ENCODE assay signal across 9 cellular contexts in genomic region chr15:58627706-58628105, GRCh38.
A peak's percentile ranks its signal among the peaks of the same experiment; 100 is the strongest.
DNase-seq lines count a peak whose midpoint lies in the region; ATAC-seq and TF ChIP-seq lines count a peak whose summit lies in the region.
"Had no signal": no experiment of that assay in that cellular context is flagged by ENCODE, and none has a peak within 500 bp of the region (broad histone marks: within the 10 kb centered on the region; RNA-seq: fewer than 3 reads in every experiment).

No MANE protein-coding gene starts in this region.

- H3K9me3 ChIP-seq in muscle layer of duodenum (ENCODE audit: control insufficient read depth in 1 of 2, low read length in 2 of 2) (no peaks in the 10 kb centered on the region), uterus (no peaks in the 10 kb centered on the region)

- DNase-seq in Right ventricle myocardium inferior (ENCODE audit: missing footprints) (no peak), left cardiac atrium (no peak), cerebellar cortex (ENCODE audit: low spot score) (peak; percentile 25), uterus (no peak), dedifferentiated amniotic fluid mesenchymal stem cell (ENCODE audit: extremely low spot score) (no peak), G401 (ENCODE audit: low spot score) (no peak)
- DNase-seq: KG1 had no signal

- H3K4me1 ChIP-seq in muscle layer of duodenum (ENCODE audit: control insufficient read depth in 1 of 2, insufficient read depth in 2 of 2, low read length in 2 of 2) (peaks cover 5 to 11% of the 10 kb centered on the region in 2 donors), uterus (peaks cover 0 to 6% of the 10 kb centered on the region in 2 donors)

- peak; percentile 40 for ATAC-seq in Right ventricle myocardium inferior
- no peak for ATAC-seq in left cardiac atrium
- no peak for ATAC-seq in HG03108 (IDR thresholded peaks at IDR 0.05; ENCODE audit: unreplicated experiment)

- TF ChIP-seq CTCF in uterus (IDR thresholded peaks at IDR 0.05), result no peak

- intact Hi-C loops in Right ventricle myocardium inferior (cut with DNase I) (no loop called here), left cardiac atrium (cut with DNase I) (loop anchor here in 1 of 2 donors (10.0 kb wide), 1 partner anchor 183 kb away; no protein-coding TSS in a partner anchor), uterus (cut with DNase I; ENCODE audit: low total_unique reads) (no loop called here)

- no peak for TF ChIP-seq POLR2A in uterus (IDR thresholded peaks at IDR 0.05)

- no peak overlapping the region for H3K4me3 ChIP-seq in muscle layer of duodenum (ENCODE audit: low read depth in 1 of 2, low read length in 2 of 2)
- H3K4me3 ChIP-seq in uterus, result no peak overlapping the region

- peak overlapping the region; percentile 85 for H3K27ac ChIP-seq in muscle layer of duodenum (ENCODE audit: low read length)
- H3K27ac ChIP-seq in uterus, result peak overlapping the region; percentile 53 to 81

- H3K36me3 ChIP-seq in muscle layer of duodenum (ENCODE audit: control insufficient read depth in 1 of 2, insufficient read depth in 2 of 2, low read length in 2 of 2), result peaks cover 4 to 7% of the 10 kb centered on the region in 2 donors
- H3K36me3 ChIP-seq in uterus, result no peaks in the 10 kb centered on the region

- no peaks in the 10 kb centered on the region for H3K27me3 ChIP-seq in muscle layer of duodenum (ENCODE audit: low read depth, low read length)
- no peaks in the 10 kb centered on the region for H3K27me3 ChIP-seq in uterus

- in situ Hi-C loops in G401 (cut with HindIII; ENCODE audit: low sequenced_read_pairs), result no loop called here
